Comparison of ENCODE assay signal across 1 cellular context in the genomic region with DNA sequence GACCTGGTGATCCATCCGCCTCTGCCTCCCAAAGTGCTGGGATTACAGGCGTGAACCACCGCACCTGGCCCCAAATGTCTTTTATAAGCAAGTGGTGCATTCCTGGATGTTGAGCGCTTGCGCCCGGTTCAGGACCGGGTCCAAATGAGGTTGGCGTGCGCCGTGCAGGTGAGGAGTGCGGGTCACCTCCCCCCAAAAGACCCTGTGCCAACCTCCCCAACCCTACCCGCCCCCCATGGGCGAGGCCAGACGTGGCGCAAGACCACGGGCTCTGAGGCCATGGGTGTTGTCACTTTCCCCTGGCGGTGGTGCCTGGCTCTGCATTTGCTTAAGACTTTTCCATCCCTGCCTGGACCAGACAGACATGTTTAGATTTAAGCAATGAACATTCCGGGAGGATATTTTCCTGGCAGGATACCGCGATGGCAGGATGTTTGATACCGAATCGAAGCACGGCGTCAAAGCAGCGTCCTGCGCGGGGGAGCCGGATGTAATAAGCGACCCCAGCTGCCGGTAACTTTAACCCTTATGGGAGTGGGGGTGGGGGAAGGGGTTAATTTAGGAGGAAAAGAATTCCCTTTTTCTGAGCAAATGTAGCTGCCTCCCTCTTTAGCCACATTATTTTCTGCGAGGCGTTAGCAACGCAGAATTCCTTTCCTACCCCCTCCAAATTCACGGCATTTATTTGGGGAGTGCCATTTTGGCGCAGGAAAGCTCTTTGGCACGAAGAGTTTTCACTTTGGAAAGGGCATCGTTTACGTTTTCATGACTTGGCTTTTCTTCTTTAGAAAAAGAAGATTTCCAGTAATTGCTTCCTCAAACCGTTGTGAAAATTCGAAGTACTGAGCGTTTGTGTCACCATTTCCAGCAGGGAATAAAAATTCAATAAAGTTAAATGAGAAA.
TF ChIP-seq lines count a peak whose summit lies in the region.

No MANE protein-coding gene starts in this region.

TF ChIP-seq in K562, 482 proteins besides CTCF, POLR2A, EP300 and RAD21 (continued from another document and continues in another):
- TF ChIP-seq, protein P1, sequence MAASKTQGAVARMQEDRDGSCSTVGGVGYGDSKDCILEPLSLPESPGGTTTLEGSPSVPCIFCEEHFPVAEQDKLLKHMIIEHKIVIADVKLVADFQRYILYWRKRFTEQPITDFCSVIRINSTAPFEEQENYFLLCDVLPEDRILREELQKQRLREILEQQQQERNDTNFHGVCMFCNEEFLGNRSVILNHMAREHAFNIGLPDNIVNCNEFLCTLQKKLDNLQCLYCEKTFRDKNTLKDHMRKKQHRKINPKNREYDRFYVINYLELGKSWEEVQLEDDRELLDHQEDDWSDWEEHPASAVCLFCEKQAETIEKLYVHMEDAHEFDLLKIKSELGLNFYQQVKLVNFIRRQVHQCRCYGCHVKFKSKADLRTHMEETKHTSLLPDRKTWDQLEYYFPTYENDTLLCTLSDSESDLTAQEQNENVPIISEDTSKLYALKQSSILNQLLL (CRISPR knock-in tag; IDR thresholded peaks at IDR 0.05; ENCODE audit: borderline replicate concordance): no peak
- TF ChIP-seq ZNF77 (CRISPR knock-in tag; IDR thresholded peaks at IDR 0.05) (no peak), HNRNPL (IDR thresholded peaks at IDR 0.05; ENCODE audit: low read depth, low read length) (peak; percentile 85), JUND (IDR thresholded peaks at IDR 0.05; ENCODE audit: borderline replicate concordance, low read depth, low read length) (peak; percentile 52), JUND (tag; IDR thresholded peaks at IDR 0.05; ENCODE audit: borderline replicate concordance, low read depth, low read length) (peak; percentile 37; the same call in 1 of the 3 replicates), ZNF518B (CRISPR knock-in tag; IDR thresholded peaks at IDR 0.05) (no peak), ZNF12 (CRISPR knock-in tag; IDR thresholded peaks at IDR 0.05) (no peak), KDM5B (IDR thresholded peaks at IDR 0.05; ENCODE audit: insufficient replicate concordance, low read depth, low read length) (peak; percentile 37), ZNF165 (CRISPR knock-in tag; IDR thresholded peaks at IDR 0.05; ENCODE audit: borderline replicate concordance) (no peak), PTTG1 (tag; IDR thresholded peaks at IDR 0.05; ENCODE audit: low read depth) (no peak), CUX1 (CRISPR knock-in tag; IDR thresholded peaks at IDR 0.05) (no peak), ZNF79 (CRISPR knock-in tag; IDR thresholded peaks at IDR 0.05; ENCODE audit: low read depth) (no peak), POLR2AphosphoS5 (IDR thresholded peaks at IDR 0.05; ENCODE audit: control insufficient read depth, insufficient read depth, low read depth, low read length) (no peak), ZFP1 (CRISPR knock-in tag; IDR thresholded peaks at IDR 0.05) (no peak), NFXL1 (CRISPR knock-in tag; IDR thresholded peaks at IDR 0.05) (0 out of 2 replicates have a peak, but pooled peaks have one; percentile 29), ATF6 (CRISPR knock-in tag; IDR thresholded peaks at IDR 0.05) (no peak), E2F3 (CRISPR knock-in tag; IDR thresholded peaks at IDR 0.05) (no peak), TSC22D4 (tag; IDR thresholded peaks at IDR 0.05) (no peak), KAT2B (IDR thresholded peaks at IDR 0.05; ENCODE audit: low read depth, low read length) (no peak), KAT8 (IDR thresholded peaks at IDR 0.05; ENCODE audit: low read depth) (no peak), RBM34 (IDR thresholded peaks at IDR 0.05; ENCODE audit: borderline replicate concordance, insufficient read depth, low read length) (no peak), FIP1L1 (IDR thresholded peaks at IDR 0.05; ENCODE audit: low read depth, low read length, poor library complexity, severe bottlenecking) (no peak), HMBOX1 (IDR thresholded peaks at IDR 0.05) (no peak), SNRNP70 (optimal IDR thresholded peaks at IDR 0.05; ENCODE audit: low read depth, low read length) (no peak), MTF1 (CRISPR knock-in tag; IDR thresholded peaks at IDR 0.05; ENCODE audit: borderline replicate concordance) (no peak), CREM (IDR thresholded peaks at IDR 0.05; ENCODE audit: low read depth) (peak; percentile 76), SAFB2 (IDR thresholded peaks at IDR 0.05; ENCODE audit: borderline replicate concordance, low read depth, low read length, severe bottlenecking) (no peak), ETV5 (CRISPR knock-in tag; IDR thresholded peaks at IDR 0.05; ENCODE audit: low read depth) (no peak), HSF4 (CRISPR knock-in tag; IDR thresholded peaks at IDR 0.05; ENCODE audit: borderline replicate concordance) (no peak), RBM39 (optimal IDR thresholded peaks at IDR 0.05; ENCODE audit: low read depth, low read length) (no peak), NCOR1 (IDR thresholded peaks at IDR 0.05) (no peak), MAZ (CRISPR knock-in tag; conservative IDR thresholded peaks at IDR 0.05 in 1 of 2, IDR thresholded peaks at IDR 0.05 in 1 of 2) (peak; percentile 72 to 74; a peak in 3 of 4 replicates), GATAD2B (IDR thresholded peaks at IDR 0.05; ENCODE audit: borderline replicate concordance) (no peak), PTBP1 (IDR thresholded peaks at IDR 0.05; ENCODE audit: low read depth, low read length) (no peak), ZNF174 (CRISPR knock-in tag; IDR thresholded peaks at IDR 0.05) (no peak), CREB5 (CRISPR knock-in tag; IDR thresholded peaks at IDR 0.05) (no peak)
- TF ChIP-seq, protein P2, sequence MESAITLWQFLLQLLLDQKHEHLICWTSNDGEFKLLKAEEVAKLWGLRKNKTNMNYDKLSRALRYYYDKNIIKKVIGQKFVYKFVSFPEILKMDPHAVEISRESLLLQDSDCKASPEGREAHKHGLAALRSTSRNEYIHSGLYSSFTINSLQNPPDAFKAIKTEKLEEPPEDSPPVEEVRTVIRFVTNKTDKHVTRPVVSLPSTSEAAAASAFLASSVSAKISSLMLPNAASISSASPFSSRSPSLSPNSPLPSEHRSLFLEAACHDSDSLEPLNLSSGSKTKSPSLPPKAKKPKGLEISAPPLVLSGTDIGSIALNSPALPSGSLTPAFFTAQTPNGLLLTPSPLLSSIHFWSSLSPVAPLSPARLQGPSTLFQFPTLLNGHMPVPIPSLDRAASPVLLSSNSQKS (CRISPR knock-in tag; IDR thresholded peaks at IDR 0.05): 0 out of 2 replicates have a peak, but pooled peaks have one; percentile 25
- TF ChIP-seq, protein P3, sequence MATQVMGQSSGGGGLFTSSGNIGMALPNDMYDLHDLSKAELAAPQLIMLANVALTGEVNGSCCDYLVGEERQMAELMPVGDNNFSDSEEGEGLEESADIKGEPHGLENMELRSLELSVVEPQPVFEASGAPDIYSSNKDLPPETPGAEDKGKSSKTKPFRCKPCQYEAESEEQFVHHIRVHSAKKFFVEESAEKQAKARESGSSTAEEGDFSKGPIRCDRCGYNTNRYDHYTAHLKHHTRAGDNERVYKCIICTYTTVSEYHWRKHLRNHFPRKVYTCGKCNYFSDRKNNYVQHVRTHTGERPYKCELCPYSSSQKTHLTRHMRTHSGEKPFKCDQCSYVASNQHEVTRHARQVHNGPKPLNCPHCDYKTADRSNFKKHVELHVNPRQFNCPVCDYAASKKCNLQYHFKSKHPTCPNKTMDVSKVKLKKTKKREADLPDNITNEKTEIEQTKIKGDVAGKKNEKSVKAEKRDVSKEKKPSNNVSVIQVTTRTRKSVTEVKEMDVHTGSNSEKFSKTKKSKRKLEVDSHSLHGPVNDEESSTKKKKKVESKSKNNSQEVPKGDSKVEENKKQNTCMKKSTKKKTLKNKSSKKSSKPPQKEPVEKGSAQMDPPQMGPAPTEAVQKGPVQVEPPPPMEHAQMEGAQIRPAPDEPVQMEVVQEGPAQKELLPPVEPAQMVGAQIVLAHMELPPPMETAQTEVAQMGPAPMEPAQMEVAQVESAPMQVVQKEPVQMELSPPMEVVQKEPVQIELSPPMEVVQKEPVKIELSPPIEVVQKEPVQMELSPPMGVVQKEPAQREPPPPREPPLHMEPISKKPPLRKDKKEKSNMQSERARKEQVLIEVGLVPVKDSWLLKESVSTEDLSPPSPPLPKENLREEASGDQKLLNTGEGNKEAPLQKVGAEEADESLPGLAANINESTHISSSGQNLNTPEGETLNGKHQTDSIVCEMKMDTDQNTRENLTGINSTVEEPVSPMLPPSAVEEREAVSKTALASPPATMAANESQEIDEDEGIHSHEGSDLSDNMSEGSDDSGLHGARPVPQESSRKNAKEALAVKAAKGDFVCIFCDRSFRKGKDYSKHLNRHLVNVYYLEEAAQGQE (CRISPR knock-in tag; IDR thresholded peaks at IDR 0.05; ENCODE audit: low read depth): no peak
